32 cellular contexts compared by ENCODE assay signal in genomic region chr17:159609-160008, GRCh38. TPM values are rescaled to one million over a fixed set of nuclear protein-coding genes. Genes with fewer than 3 reads are reported as not detected.
"Had no signal": no experiment of that assay in that cellular context is flagged by ENCODE, and none has a peak within 500 bp of the region (broad histone marks: within the 10 kb centered on the region; RNA-seq: fewer than 3 reads in every experiment).

No MANE protein-coding gene starts in this region.

- H3K4me1 ChIP-seq: heart left ventricle, right atrium auricular region, right lobe of liver, stomach, testis, thyroid gland, transverse colon, upper lobe of left lung had no signal

- H3K9me3 ChIP-seq: heart left ventricle, left ventricle myocardium inferior, ovary, right atrium auricular region, right lobe of liver, stomach, testis, thyroid gland, transverse colon, upper lobe of left lung had no signal

- H3K27me3 ChIP-seq: heart left ventricle, ovary, right atrium auricular region, right lobe of liver, testis, thyroid gland, transverse colon, upper lobe of left lung had no signal

- FAIRE-seq: islet of Langerhans had no signal

- H3K4me3 ChIP-seq: heart left ventricle, left ventricle myocardium inferior, lung, ovary, right atrium auricular region, right lobe of liver, smooth muscle cell, stomach, testis, thyroid gland, transverse colon, upper lobe of left lung had no signal

- ATAC-seq: heart left ventricle; right lobe of liver; stimulated activated naive B cell treated with anti-CD40 and anti-IgM and Interleukin-4, amounts not matched to agents 10 μg/mL and 1 μg/mL and 100 μg/mL, for 72 hours; stimulated activated naive CD8-positive, alpha-beta T cell treated with anti-CD3 and anti-CD28 coated beads, Interleukin-15, Interleukin-2, amounts not matched to agents 100 U/mL and 50 U/mL, for 24 hours had no signal

- H3K27ac ChIP-seq: heart left ventricle, left ventricle myocardium inferior, ovary, right atrium auricular region, right lobe of liver, stomach, testis, thyroid gland, transverse colon, upper lobe of left lung had no signal

- DNase-seq: hypothalamus; immature natural killer cell; left ventricle myocardium inferior; mesendoderm; naive B cell; ovary; stimulated activated CD4-positive, alpha-beta T cell treated with anti-CD3 and anti-CD28 coated beads, Interleukin-1b, Interleukin-23, amount 100 ng/mL, for 48 hours; stimulated activated CD4-positive, alpha-beta T cell treated with anti-CD3 and anti-CD28 coated beads, Interleukin-4, amount 100 ng/mL, for 1 hour; stimulated activated naive B cell treated with anti-CD40 and anti-IgM and Interleukin-4, amounts not matched to agents 10 μg/mL and 1 μg/mL and 100 μg/mL, for 72 hours; stimulated activated naive CD8-positive, alpha-beta T cell treated with anti-CD3 and anti-CD28 coated beads, Interleukin-15, Interleukin-2, amounts not matched to agents 100 U/mL and 50 U/mL, for 24 hours; stomach; testis; thyroid gland; transverse colon had no signal

- H3K36me3 ChIP-seq: left ventricle myocardium inferior, ovary, right atrium auricular region, right lobe of liver, thyroid gland, transverse colon had no signal

- H3K4me2 ChIP-seq: smooth muscle cell had no signal

RNA-seq across cellular contexts. Expression of gene DOC2B, which starts 21.8 kb away (rescaled TPM):
- polyA plus RNA-seq: immature natural killer cell had no signal

RNA-seq across cellular contexts. Expression of gene SCGB1C2, which starts 22.2 kb away (rescaled TPM):
- total RNA-seq: heart left ventricle, kidney epithelial cell, left ventricle myocardium inferior, lower leg skin, lung, mesothelial cell of epicardium, mononuclear cell, neural crest cell, omental fat pad, ovary, progenitor cell of endocrine pancreas, pulmonary artery endothelial cell, renal cortical epithelial cell, right atrium auricular region, right lobe of liver, skeletal muscle tissue, smooth muscle cell, stomach, testis, thyroid gland, transverse colon, upper lobe of left lung, urinary bladder had no signal
- polyA plus RNA-seq: heart left ventricle, immature natural killer cell, lung, ovary, smooth muscle cell, stomach, urinary bladder had no signal
